13 cellular contexts compared by ENCODE assay signal in the genomic region with DNA sequence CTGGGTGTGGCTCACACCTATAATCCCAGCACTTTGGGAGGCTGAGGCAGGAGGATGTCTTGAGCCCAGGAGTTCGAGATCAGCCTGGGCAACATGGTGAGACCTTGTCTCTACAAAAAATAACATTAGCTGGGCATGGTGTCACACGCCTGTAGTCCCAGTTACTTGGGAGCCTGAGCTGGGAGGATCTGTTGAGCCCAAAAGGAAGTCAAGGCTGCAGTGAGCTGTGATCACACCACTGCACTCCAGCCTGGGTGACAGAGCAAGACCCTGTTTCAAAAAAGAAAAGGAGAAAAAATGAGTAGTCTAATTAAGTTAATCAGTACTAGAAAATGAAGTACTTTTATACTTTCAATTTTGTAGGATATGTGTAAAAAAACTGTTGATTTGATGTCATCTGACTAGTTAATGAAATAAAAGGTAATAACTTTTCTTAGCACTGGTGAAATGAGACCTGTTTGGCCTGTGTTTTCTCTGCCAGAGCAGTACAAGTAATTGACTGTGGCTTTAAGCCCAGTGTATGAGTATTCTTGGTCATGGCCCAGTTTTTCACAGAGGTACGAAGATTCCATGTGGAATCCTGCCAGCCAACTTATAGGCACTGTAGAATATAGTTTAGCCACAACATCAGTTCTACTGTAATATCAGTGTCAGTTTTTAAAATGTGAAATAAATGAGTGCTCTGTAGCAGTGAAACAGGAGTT. TPM values are rescaled to one million over a fixed set of nuclear protein-coding genes. Genes with fewer than 3 reads are reported as not detected.
DNase-seq lines count a peak whose midpoint lies in the region; ATAC-seq and TF ChIP-seq lines count a peak whose summit lies in the region.
"Had no signal": no experiment of that assay in that cellular context is flagged by ENCODE, and none has a peak within 500 bp of the region (broad histone marks: within the 10 kb centered on the region; RNA-seq: fewer than 3 reads in every experiment).

No MANE protein-coding gene starts in this region.

- no peak overlapping the region for H3K27ac ChIP-seq in osteoblast (ENCODE audit: low read depth, low read length)

- TF ChIP-seq CTCF in osteoblast (IDR thresholded peaks at IDR 0.05; ENCODE audit: extremely low read depth, low read depth, low read length): no peak

- no peaks in the 10 kb centered on the region for H3K27me3 Mint-ChIP-seq in effector memory CD8-positive, alpha-beta T cell

- H3K27ac Mint-ChIP-seq in effector memory CD8-positive, alpha-beta T cell: peak overlapping the region; percentile 16 to 79

- H3K4me1 Mint-ChIP-seq in effector memory CD8-positive, alpha-beta T cell (ENCODE audit: low read depth in 2 of 2): peaks cover 43 to 79% of the 10 kb centered on the region in 2 donors

- peak overlapping the region in 1 of 2 donors; percentile 23 for H3K4me3 Mint-ChIP-seq in effector memory CD8-positive, alpha-beta T cell

- no peak for ATAC-seq in effector memory CD8-positive, alpha-beta T cell (replicated peaks)
- no peak for ATAC-seq in HG03457 (IDR thresholded peaks at IDR 0.05; ENCODE audit: unreplicated experiment)

- H3K27me3 ChIP-seq in osteoblast (ENCODE audit: insufficient read depth, low read length): no peaks in the 10 kb centered on the region

- no peaks in the 10 kb centered on the region for H4K20me1 ChIP-seq in osteoblast (ENCODE audit: insufficient read depth, low read length)

- no peaks in the 10 kb centered on the region for H3K9me3 ChIP-seq in osteoblast (ENCODE audit: low read depth, low read length)

- DNase-seq in NCI-H1092 treated with DMSO at 0.1 percent for 48 hours (lab: John Stamatoyannopoulos, UW) (peak; percentile 33), NCI-H1092 (lab: John Stamatoyannopoulos, UW) (no peak), RPMI7951 (ENCODE audit: low read depth) (peak; percentile 13), osteoblast (ENCODE audit: insufficient read length, low spot score, missing footprints) (peak; percentile 60), NCI-H510A treated with DMSO at 0.1 percent for 48 hours (lab: John Stamatoyannopoulos, UW) (no peak), NCI-H1436 treated with DMSO at 0.1 percent for 48 hours (lab: John Stamatoyannopoulos, UW) (no peak)
- DNase-seq in effector memory CD8-positive, alpha-beta T cell: no peak
- DNase-seq: 8988T, activated T-cell treated with anti-CD3 and anti-CD28 coated beads for 4 hours, cortex of kidney, DMS153, NCI-H1436 had no signal

- no peaks in the 10 kb centered on the region for H3K36me3 Mint-ChIP-seq in effector memory CD8-positive, alpha-beta T cell (ENCODE audit: insufficient read depth)

- H3K4me2 ChIP-seq in osteoblast (ENCODE audit: insufficient read depth, low read length): no peak overlapping the region

- H3K9me3 Mint-ChIP-seq in effector memory CD8-positive, alpha-beta T cell: no peaks in the 10 kb centered on the region

- no peak overlapping the region for H2AFZ ChIP-seq in osteoblast (ENCODE audit: low read length)

- peaks cover 7% of the 10 kb centered on the region for H3K4me1 ChIP-seq in osteoblast (ENCODE audit: insufficient read depth, low read length)

- no peak overlapping the region for H3K4me3 ChIP-seq in osteoblast (ENCODE audit: insufficient read depth, low read length)

- no peaks in the 10 kb centered on the region for H3K36me3 ChIP-seq in osteoblast (ENCODE audit: insufficient read depth, low read length)

- H3K79me2 ChIP-seq in osteoblast (ENCODE audit: insufficient read depth, low read length): no peaks in the 10 kb centered on the region

RNA-seq across cellular contexts. Expression of a gene that starts 35.8 kb away (rescaled TPM):
- 8.2 and 13.5 TPM in 2 replicates for total RNA-seq in RPMI7951 (2014; rRNA removed; shearing (Covaris generic))
- total RNA-seq in osteoblast: 11.2 and 13.6 TPM in 2 replicates

Comparison
In these comparisons a context has a peak if more than half of its experiments do, and no peak if none do; other contexts are left out.
1. DNase-seq: peak in NCI-H1092 treated with DMSO at 0.1 percent for 48 hours (single experiment), RPMI7951 (single experiment) and osteoblast (single experiment); none in NCI-H1092 (single experiment), effector memory CD8-positive, alpha-beta T cell (0 of 3), NCI-H510A treated with DMSO at 0.1 percent for 48 hours (single experiment) and NCI-H1436 treated with DMSO at 0.1 percent for 48 hours (single experiment).